Comparison of ENCODE assay signal across 21 cellular contexts in genomic region chr2:200784215-200784614, GRCh38.
"Had no signal": no experiment of that assay in that cellular context is flagged by ENCODE, and none has a peak within 500 bp of the region (broad histone marks: within the 10 kb centered on the region; RNA-seq: fewer than 3 reads in every experiment).

No MANE protein-coding gene starts in this region.

- H3K4me3 Mint-ChIP-seq: activated CD4-positive, alpha-beta T cell treated with anti-CD3 and anti-CD28 coated beads, Interleukin-2, amount 10 ng/mL, durations not matched to agents 24 days and 14 days; activated CD8-positive, alpha-beta memory T cell treated with anti-CD3 and anti-CD28 coated beads, Interleukin-2, amount 10 ng/mL, durations not matched to agents 7 days and 5 days; activated naive CD8-positive, alpha-beta T cell treated with anti-CD3 and anti-CD28 coated beads, Interleukin-2, amount 50 U/mL, for 24 hours; activated T-cell treated with anti-CD3 and anti-CD28 coated beads, Interleukin-2, amount 50 U/mL, for 24 hours had no signal

- H3K36me3 Mint-ChIP-seq: activated CD8-positive, alpha-beta memory T cell treated with anti-CD3 and anti-CD28 coated beads, Interleukin-2, amount 10 ng/mL, durations not matched to agents 7 days and 5 days; activated naive CD4-positive, alpha-beta T cell treated with anti-CD3 and anti-CD28 coated beads, Interleukin-2, amount 50 U/mL, for 72 hours had no signal

- H3K4me3 ChIP-seq: coronary artery had no signal

- ATAC-seq: activated CD8-positive, alpha-beta memory T cell treated with anti-CD3 and anti-CD28 coated beads, Interleukin-2, amount 10 ng/mL, durations not matched to agents 7 days and 5 days; activated naive CD4-positive, alpha-beta T cell treated with anti-CD3 and anti-CD28 coated beads, Interleukin-2, amount 50 U/mL, for 72 hours; activated naive CD8-positive, alpha-beta T cell treated with anti-CD3 and anti-CD28 coated beads, Interleukin-2, amount 50 U/mL, for 24 hours; PC-3 had no signal

- DNase-seq: activated CD4-positive, alpha-beta T cell treated with anti-CD3 and anti-CD28 coated beads for 1 hour; activated CD4-positive, alpha-beta T cell treated with anti-CD3 and anti-CD28 coated beads, Interleukin-2, amount 10 ng/mL, durations not matched to agents 24 days and 14 days; activated CD4-positive, alpha-beta T cell treated with anti-CD3 and anti-CD28 coated beads, Interleukin-2, amount 50 U/mL, for 48 hours; activated CD8-positive, alpha-beta memory T cell treated with anti-CD3 and anti-CD28 coated beads, Interleukin-2, amount 10 ng/mL, durations not matched to agents 7 days and 5 days; activated effector memory CD4-positive, alpha-beta T cell treated with anti-CD3 and anti-CD28 coated beads, Interleukin-2, amount 50 U/mL, for 16 hours; activated naive CD4-positive, alpha-beta T cell treated with Interleukin-2 at 50 U/mL for 16 hours; activated naive CD8-positive, alpha-beta T cell treated with anti-CD3 and anti-CD28 coated beads, Interleukin-2, amount 50 U/mL, for 24 hours; activated T-cell treated with anti-CD3 and anti-CD28 coated beads, Interleukin-2, amount 50 U/mL, for 24 hours; amniotic stem cell; central memory CD4-positive, alpha-beta T cell; NCI-H1048; NCI-H146; NCI-H187 treated with DMSO at 0.1 percent for 48 hours; NCI-H2081 treated with DMSO at 0.1 percent for 48 hours; NCI-H446; NCI-H524; PC-3; SHP77 treated with DMSO at 0.1 percent for 48 hours; T-helper 1 cell had no signal

- H3K27ac ChIP-seq: coronary artery had no signal

- H3K27ac Mint-ChIP-seq: activated CD4-positive, alpha-beta T cell treated with anti-CD3 and anti-CD28 coated beads, Interleukin-2, amount 10 ng/mL, durations not matched to agents 24 days and 14 days; activated CD8-positive, alpha-beta memory T cell treated with anti-CD3 and anti-CD28 coated beads, Interleukin-2, amount 10 ng/mL, durations not matched to agents 7 days and 5 days; activated naive CD4-positive, alpha-beta T cell treated with anti-CD3 and anti-CD28 coated beads, Interleukin-2, amount 50 U/mL, for 72 hours; activated naive CD8-positive, alpha-beta T cell treated with anti-CD3 and anti-CD28 coated beads, Interleukin-2, amount 50 U/mL, for 24 hours; activated T-cell treated with anti-CD3 and anti-CD28 coated beads, Interleukin-2, amount 50 U/mL, for 24 hours had no signal

- H3K9me3 Mint-ChIP-seq: activated CD4-positive, alpha-beta T cell treated with anti-CD3 and anti-CD28 coated beads, Interleukin-2, amount 10 ng/mL, durations not matched to agents 24 days and 14 days; activated naive CD4-positive, alpha-beta T cell treated with anti-CD3 and anti-CD28 coated beads, Interleukin-2, amount 50 U/mL, for 72 hours; activated naive CD8-positive, alpha-beta T cell treated with anti-CD3 and anti-CD28 coated beads, Interleukin-2, amount 50 U/mL, for 24 hours; activated T-cell treated with anti-CD3 and anti-CD28 coated beads, Interleukin-2, amount 50 U/mL, for 24 hours had no signal
